In the genomic region with DNA sequence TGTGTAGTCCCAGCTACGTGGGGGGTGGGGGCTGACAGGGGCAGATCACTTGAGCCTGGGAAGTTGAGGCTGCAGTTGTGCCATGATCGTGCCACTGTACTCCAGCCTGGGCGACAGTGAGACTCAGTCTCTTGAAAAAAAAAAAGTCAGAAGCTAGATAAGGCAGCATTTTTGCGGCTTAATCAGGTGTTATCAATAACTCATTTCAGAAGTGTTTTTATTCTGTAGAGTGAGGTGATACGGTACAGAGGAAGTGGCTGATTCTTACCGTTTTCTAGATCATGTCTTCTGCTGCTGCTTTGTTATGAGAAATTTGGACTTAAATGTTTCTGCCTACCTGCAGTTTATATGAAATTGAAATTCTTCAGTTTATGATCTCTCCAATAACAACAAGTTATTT, we compare ENCODE assay signal across 17 cellular contexts. TPM values are rescaled to one million over a fixed set of nuclear protein-coding genes. Genes with fewer than 3 reads are reported as not detected.
A peak's percentile ranks its signal among the peaks of the same experiment; 100 is the strongest.
DNase-seq lines count a peak whose midpoint lies in the region; ATAC-seq lines count a peak whose summit lies in the region.
"Had no signal": no experiment of that assay in that cellular context is flagged by ENCODE, and none has a peak within 500 bp of the region (broad histone marks: within the 10 kb centered on the region; RNA-seq: fewer than 3 reads in every experiment).

No MANE protein-coding gene starts in this region.

- H3K4me3 Mint-ChIP-seq in activated T-cell treated with anti-CD3 and anti-CD28 coated beads, Interleukin-2, amount 50 U/mL, for 72 hours: peak overlapping the region in 1 of 2 donors; percentile 43
- H3K4me3 Mint-ChIP-seq in CD4-positive, alpha-beta memory T cell: peak overlapping the region in 7 of 8 donors; percentile 20 to 60 (median 58)
- H3K4me3 Mint-ChIP-seq in T-helper 17 cell: peak overlapping the region; percentile 52
- H3K4me3 Mint-ChIP-seq in activated naive CD8-positive, alpha-beta T cell treated with anti-CD3 and anti-CD28 coated beads for 36 hours: no peak overlapping the region

- ATAC-seq in activated T-cell treated with anti-CD3 and anti-CD28 coated beads, Interleukin-2, amount 50 U/mL, for 72 hours (replicated peaks in 1 of 2): peak; percentile 38 to 60
- ATAC-seq in T-helper 17 cell: peak; percentile 70
- ATAC-seq in GM19463 (IDR thresholded peaks at IDR 0.05; ENCODE audit: unreplicated experiment): no peak
- no peak for ATAC-seq in HG03108 (IDR thresholded peaks at IDR 0.05; ENCODE audit: unreplicated experiment)
- no peak for ATAC-seq in GM18867 (IDR thresholded peaks at IDR 0.05; ENCODE audit: unreplicated experiment)
- ATAC-seq: PC-3 had no signal

- peaks cover 47% of the 10 kb centered on the region for H3K4me1 Mint-ChIP-seq in activated T-cell treated with anti-CD3 and anti-CD28 coated beads, Interleukin-2, amount 50 U/mL, for 72 hours (ENCODE audit: low read depth)
- H3K4me1 Mint-ChIP-seq in CD4-positive, alpha-beta memory T cell: peaks cover 33 to 58% (median 50%) of the 10 kb centered on the region in 4 donors
- H3K4me1 Mint-ChIP-seq in T-helper 17 cell: peaks cover 37% of the 10 kb centered on the region
- peaks cover 19% of the 10 kb centered on the region for H3K4me1 Mint-ChIP-seq in activated naive CD8-positive, alpha-beta T cell treated with anti-CD3 and anti-CD28 coated beads for 36 hours

- CTCF ChIA-PET in CD4-positive, alpha-beta memory T cell (lab: Charles Lee; ENCODE audit: partially characterized antibody): interaction anchor here (1.3 kb wide), 1 partner anchor 31 kb away, joined by 4 read pairs; no protein-coding TSS in a partner anchor

- intact Hi-C loops in CD4-positive, alpha-beta memory T cell (cut with micrococcal nuclease): no loop called here

- no peak for DNase-seq in activated T-cell treated with anti-CD3 and anti-CD28 coated beads, Interleukin-2, amount 50 U/mL, for 72 hours
- DNase-seq in activated T-cell treated with anti-CD3 and anti-CD28 coated beads for 4 hours (no peak), T-helper 17 cell (no peak)
- DNase-seq in CD4-positive, alpha-beta memory T cell: peak in 2 of 5 donors; percentile 12 to 20
- no peak for DNase-seq in activated naive CD8-positive, alpha-beta T cell treated with anti-CD3 and anti-CD28 coated beads for 36 hours
- DNase-seq: ACHN, H7, Kasumi-1, NCI-H1105 treated with DMSO at 0.1 percent for 48 hours, NCI-H1930, NCI-H2171, NCI-H446 treated with DMSO at 0.1 percent for 48 hours, NCI-H748 treated with DMSO at 0.1 percent for 48 hours, PC-3 had no signal

- POLR2A ChIA-PET in CD4-positive, alpha-beta memory T cell (lab: Charles Lee; ENCODE audit: partially characterized antibody): interaction anchor here (0.7 to 1.6 kb wide), 2 partner anchors 17 to 31 kb away, joined by 4 to 15 read pairs; no protein-coding TSS in a partner anchor

- H3K27me3 Mint-ChIP-seq in activated T-cell treated with anti-CD3 and anti-CD28 coated beads, Interleukin-2, amount 50 U/mL, for 72 hours (ENCODE audit: low read depth): no peaks in the 10 kb centered on the region
- H3K27me3 Mint-ChIP-seq in CD4-positive, alpha-beta memory T cell: no peaks in the 10 kb centered on the region
- H3K27me3 Mint-ChIP-seq in T-helper 17 cell: no peaks in the 10 kb centered on the region
- no peaks in the 10 kb centered on the region for H3K27me3 Mint-ChIP-seq in activated naive CD8-positive, alpha-beta T cell treated with anti-CD3 and anti-CD28 coated beads for 36 hours

- H3K27ac Mint-ChIP-seq in activated T-cell treated with anti-CD3 and anti-CD28 coated beads, Interleukin-2, amount 50 U/mL, for 72 hours: peak overlapping the region; percentile 62
- peak overlapping the region; percentile 31 to 96 (median 86) for H3K27ac Mint-ChIP-seq in CD4-positive, alpha-beta memory T cell
- H3K27ac Mint-ChIP-seq in T-helper 17 cell: peak overlapping the region; percentile 96
- H3K27ac Mint-ChIP-seq in activated naive CD8-positive, alpha-beta T cell treated with anti-CD3 and anti-CD28 coated beads for 36 hours: peak overlapping the region; percentile 46

- no peak overlapping the region for H3K4me3 ChIP-seq in CD4-positive, alpha-beta memory T cell (ENCODE audit: low read length in 2 of 2)

- peaks cover 47% of the 10 kb centered on the region for H3K36me3 ChIP-seq in CD4-positive, alpha-beta memory T cell (ENCODE audit: insufficient read depth, low read length)

- peak overlapping the region; percentile 28 for H3K27ac ChIP-seq in CD4-positive, alpha-beta memory T cell (ENCODE audit: low read depth, low read length)

- H3K27me3 ChIP-seq in CD4-positive, alpha-beta memory T cell (ENCODE audit: insufficient read depth, low read length): no peaks in the 10 kb centered on the region

- H3K36me3 Mint-ChIP-seq in activated T-cell treated with anti-CD3 and anti-CD28 coated beads, Interleukin-2, amount 50 U/mL, for 72 hours (ENCODE audit: insufficient read depth in 2 of 2): peaks cover 13 to 32% of the 10 kb centered on the region in 2 donors
- H3K36me3 Mint-ChIP-seq in CD4-positive, alpha-beta memory T cell: peaks cover 40 to 67% of the 10 kb centered on the region in 2 donors
- H3K36me3 Mint-ChIP-seq in T-helper 17 cell (ENCODE audit: low read depth): peaks cover 10% of the 10 kb centered on the region
- H3K36me3 Mint-ChIP-seq in activated naive CD8-positive, alpha-beta T cell treated with anti-CD3 and anti-CD28 coated beads for 36 hours: peaks cover 14% of the 10 kb centered on the region

- no peaks in the 10 kb centered on the region for H3K9me3 ChIP-seq in CD4-positive, alpha-beta memory T cell (ENCODE audit: control insufficient read depth in 1 of 2, low read length in 2 of 2)
- H3K9me3 ChIP-seq in T-helper 17 cell (ENCODE audit: control insufficient read depth, low read length, poor library complexity, severe bottlenecking): no peaks in the 10 kb centered on the region

- no peaks in the 10 kb centered on the region for H3K9me3 Mint-ChIP-seq in activated T-cell treated with anti-CD3 and anti-CD28 coated beads, Interleukin-2, amount 50 U/mL, for 72 hours
- H3K9me3 Mint-ChIP-seq in CD4-positive, alpha-beta memory T cell: no peaks in the 10 kb centered on the region
- no peaks in the 10 kb centered on the region for H3K9me3 Mint-ChIP-seq in activated naive CD8-positive, alpha-beta T cell treated with anti-CD3 and anti-CD28 coated beads for 36 hours

- peaks cover 52% of the 10 kb centered on the region for H3K4me1 ChIP-seq in CD4-positive, alpha-beta memory T cell (ENCODE audit: insufficient read depth, low read length)

RNA-seq across cellular contexts. Expression of a gene that starts 18.6 kb away (rescaled TPM):
- total RNA-seq in activated T-cell treated with anti-CD3 and anti-CD28 coated beads, Interleukin-2, amount 50 U/mL, for 72 hours: 10 to 100 TPM; 88.7 to 99.0 TPM
- 10 to 100 TPM; 84.5 to 91.5 TPM for total RNA-seq in CD4-positive, alpha-beta memory T cell
- 10 to 100 TPM in 1 of 2 donors, 1 to 10 TPM in 1; 3.0 to 23.5 TPM for polyA plus RNA-seq in CD4-positive, alpha-beta memory T cell
- 100 to 1,000 TPM; 100 to 141 TPM for total RNA-seq in T-helper 17 cell
- total RNA-seq in activated naive CD8-positive, alpha-beta T cell treated with anti-CD3 and anti-CD28 coated beads for 36 hours: 10 to 100 TPM; 84.3 to 86.8 TPM

RNA-seq across cellular contexts. Expression of a gene that starts 49.6 kb away (rescaled TPM):
- total RNA-seq in activated T-cell treated with anti-CD3 and anti-CD28 coated beads, Interleukin-2, amount 50 U/mL, for 72 hours: under 1 TPM in 1 of 2 donors, not detected in 1; 0.41 TPM
- total RNA-seq in CD4-positive, alpha-beta memory T cell: under 1 TPM in 1 of 2 experiments, not detected in 1; 0.44 TPM
- polyA plus RNA-seq in CD4-positive, alpha-beta memory T cell: not detected
- under 1 TPM; 0.65 to 0.86 TPM for total RNA-seq in T-helper 17 cell
- not detected for total RNA-seq in activated naive CD8-positive, alpha-beta T cell treated with anti-CD3 and anti-CD28 coated beads for 36 hours
- total RNA-seq: PC-3 had no signal

Comparison
In these comparisons a context has a peak if more than half of its experiments do, and no peak if none do; other contexts are left out.
1. ATAC-seq: peak in activated T-cell treated with anti-CD3 and anti-CD28 coated beads, Interleukin-2, amount 50 U/mL, for 72 hours (2 of 2) and T-helper 17 cell (single experiment); none in GM19463 (single experiment), HG03108 (single experiment) and GM18867 (single experiment).
2. H3K27ac Mint-ChIP-seq: peak in every context shown above with its lines; median percentile 96 in T-helper 17 cell; 86 in CD4-positive, alpha-beta memory T cell; 62 in activated T-cell treated with anti-CD3 and anti-CD28 coated beads, Interleukin-2, amount 50 U/mL, for 72 hours; 46 in activated naive CD8-positive, alpha-beta T cell treated with anti-CD3 and anti-CD28 coated beads for 36 hours.